25 cellular contexts compared by ENCODE assay signal in the genomic region with DNA sequence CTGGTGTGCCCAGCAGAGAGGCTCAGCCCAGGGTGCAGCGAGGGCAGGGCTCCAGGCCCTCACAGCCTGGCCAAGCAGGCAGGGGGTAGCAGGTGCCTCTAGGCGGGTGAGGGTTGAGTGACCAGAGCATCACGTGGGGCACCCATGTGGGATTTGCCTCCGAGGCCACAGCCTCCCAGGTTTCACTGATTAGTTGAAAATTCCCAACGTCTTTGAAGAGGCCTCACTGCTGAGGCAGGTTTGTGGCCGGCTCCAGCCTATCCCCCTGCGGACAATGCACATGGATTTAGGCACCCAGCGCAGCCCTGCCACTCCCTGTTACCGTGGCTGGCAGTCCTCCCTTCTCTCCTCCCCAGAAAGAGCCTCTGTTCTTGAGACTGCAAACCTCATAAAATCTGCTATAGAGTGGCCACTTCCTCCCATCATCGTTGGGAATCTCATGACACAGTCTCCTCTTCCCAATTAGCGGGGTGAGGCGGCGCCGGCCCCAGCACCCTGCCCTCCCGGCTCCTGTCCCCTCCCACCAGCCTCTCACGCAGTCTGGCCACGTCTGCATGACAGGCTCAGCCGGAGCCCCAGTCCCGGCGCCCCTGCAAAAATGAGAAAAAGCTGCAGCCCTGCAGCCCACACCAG. TPM values are rescaled to one million over a fixed set of nuclear protein-coding genes. Genes with fewer than 3 reads are reported as not detected.
DNase-seq lines count a peak whose midpoint lies in the region; FAIRE-seq and TF ChIP-seq lines count a peak whose summit lies in the region.
"Had no signal": no experiment of that assay in that cellular context is flagged by ENCODE, and none has a peak within 500 bp of the region (broad histone marks: within the 10 kb centered on the region; RNA-seq: fewer than 3 reads in every experiment).

No MANE protein-coding gene starts in this region.

- TF ChIP-seq POLR2A in erythroblast (IDR thresholded peaks at IDR 0.05; ENCODE audit: low read length) (no peak), GM12892 (IDR thresholded peaks at IDR 0.05; ENCODE audit: low read depth, low read length) (no peak)

- H3K27ac ChIP-seq in urinary bladder (ENCODE audit: low read depth): peak overlapping the region; percentile 65
- H3K27ac ChIP-seq: cardiac muscle cell, Peyer's patch, suprapubic skin had no signal

- H3K36me3 ChIP-seq in urinary bladder (ENCODE audit: insufficient read depth): no peaks in the 10 kb centered on the region
- H3K36me3 ChIP-seq: cardiac muscle cell, Peyer's patch, suprapubic skin had no signal

- DNase-seq in EH (ENCODE audit: low read depth): peak; percentile 95
- DNase-seq in RPMI7951 (ENCODE audit: low read depth): peak; percentile 87
- peak; percentile 46 for DNase-seq in left kidney (ENCODE audit: low read depth, low spot score)
- DNase-seq in erythroblast (lab: John Stamatoyannopoulos, UW): no peak
- no peak for DNase-seq in NCI-H2107 (lab: John Stamatoyannopoulos, UW)
- DNase-seq in GM12892 (ENCODE audit: insufficient read length): no peak
- DNase-seq: activated CD4-positive, alpha-beta T cell treated with anti-CD3 and anti-CD28 coated beads for 4 hours; activated effector memory CD4-positive, alpha-beta T cell treated with anti-CD3 and anti-CD28 coated beads, Interleukin-2, amount 50 U/mL, for 16 hours; amniotic stem cell; DND-41; Karpas-422; naive thymus-derived CD8-positive, alpha-beta T cell; NCI-H1105 treated with DMSO at 0.1 percent for 48 hours; NCI-H2171; NCI-H774; Peyer's patch had no signal

- no peak overlapping the region for H3K4me3 ChIP-seq in urinary bladder (ENCODE audit: low read depth, low read length)
- H3K4me3 ChIP-seq: cardiac muscle cell, Peyer's patch, skin epidermis, suprapubic skin had no signal

- no peak for FAIRE-seq in GM12892 (lab: Jason Lieb, UNC)

- 56% methylated on average over 20 of the region's 20 CpGs for WGBS in urinary bladder

- H3K4me1 ChIP-seq in urinary bladder (ENCODE audit: insufficient read depth): no peaks in the 10 kb centered on the region
- H3K4me1 ChIP-seq: Peyer's patch had no signal

RNA-seq across cellular contexts. Expression of a gene that starts 10.8 kb away (rescaled TPM):
- 0.20 TPM in 1 of 2 replicates, not detected in the other for total RNA-seq in RPMI7951 (2014; rRNA removed; shearing (Covaris generic))
- total RNA-seq in urinary bladder: 0.63 TPM
- 0.38 TPM for polyA plus RNA-seq in urinary bladder
- polyA plus RNA-seq in GM12892 (2012; ENCODE audit: missing spikeins): not detected
- total RNA-seq: cardiac muscle cell; HT1080; lower leg skin; naive thymus-derived CD8-positive, alpha-beta T cell; Peyer's patch; posterior vena cava; suprapubic skin had no signal
- polyA plus RNA-seq: cardiac muscle cell; CD14-positive monocyte; esophagus; naive thymus-derived CD8-positive, alpha-beta T cell had no signal

Comparison
In these comparisons a context has a peak if more than half of its experiments do, and no peak if none do; other contexts are left out.
1. DNase-seq: peak in EH (single experiment), RPMI7951 (single experiment) and left kidney (single experiment); none in erythroblast (0 of 2), NCI-H2107 (single experiment) and GM12892 (single experiment).